26 cellular contexts compared by ENCODE assay signal in the genomic region with DNA sequence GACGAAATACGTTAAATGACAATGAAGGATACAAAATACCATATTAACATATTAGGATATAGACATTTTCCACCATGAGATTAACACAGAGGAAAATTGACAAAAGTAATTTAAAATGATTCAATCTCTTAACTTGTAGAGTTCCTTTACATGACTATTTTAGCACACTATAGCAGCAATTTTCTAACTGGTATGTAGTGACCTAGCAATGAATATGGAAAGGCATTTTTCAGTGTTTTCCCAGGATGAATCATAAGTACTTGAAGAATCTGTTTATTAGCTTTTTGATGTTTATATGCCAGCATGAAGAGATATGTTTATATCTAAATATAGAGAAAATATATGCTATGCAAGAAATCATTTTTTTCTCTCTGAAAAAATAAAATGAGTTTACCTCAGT.
"Had no signal": no experiment of that assay in that cellular context is flagged by ENCODE, and none has a peak within 500 bp of the region (broad histone marks: within the 10 kb centered on the region; RNA-seq: fewer than 3 reads in every experiment).

No MANE protein-coding gene starts in this region.

- DNase-seq: activated CD4-positive, alpha-beta memory T cell treated with anti-CD3 and anti-CD28 coated beads, Interleukin-2, amount 10 ng/mL, durations not matched to agents 7 days and 5 days; activated CD4-positive, alpha-beta T cell treated with anti-CD3 and anti-CD28 coated beads for 1 hour; activated CD4-positive, alpha-beta T cell treated with anti-CD3 and anti-CD28 coated beads for 4 hours; activated CD4-positive, alpha-beta T cell treated with anti-CD3 and anti-CD28 coated beads, Interleukin-2, amount 10 ng/mL, durations not matched to agents 7 days and 5 days; activated CD4-positive, alpha-beta T cell treated with anti-CD3 and anti-CD28 coated beads, Interleukin-2, amount 50 U/mL, for 4 hours; activated CD8-positive, alpha-beta memory T cell treated with anti-CD3 and anti-CD28 coated beads, Interleukin-2, amount 50 U/mL, for 48 hours; activated gamma-delta T cell; activated naive CD4-positive, alpha-beta T cell; activated naive CD4-positive, alpha-beta T cell treated with anti-CD3 and anti-CD28 coated beads, Interleukin-2, amount 50 U/mL, for 16 hours; activated T-cell treated with anti-CD3 and anti-CD28 coated beads for 4 hours; activated T-cell treated with anti-CD3 and anti-CD28 coated beads, Interleukin-2, amount 50 U/mL, for 24 hours; activated T-cell treated with anti-CD3 and anti-CD28 coated beads, Interleukin-2, amount 50 U/mL, for 72 hours; amniotic stem cell; anterior cingulate cortex; brain microvascular endothelial cell; dorsolateral prefrontal cortex; effector memory CD4-positive, alpha-beta T cell; endodermal cell; foreskin fibroblast; head of caudate nucleus; T-helper 2 cell had no signal

- H3K4me3 ChIP-seq: coronary artery, dorsolateral prefrontal cortex had no signal

- H3K27me3 ChIP-seq: brain microvascular endothelial cell had no signal

- FAIRE-seq: astrocyte, bronchial epithelial cell, frontal cortex had no signal

- ATAC-seq: activated T-cell treated with anti-CD3 and anti-CD28 coated beads, Interleukin-2, amount 50 U/mL, for 72 hours; esophagus mucosa had no signal

- H3K36me3 ChIP-seq: brain microvascular endothelial cell had no signal

- H3K27ac ChIP-seq: brain microvascular endothelial cell, coronary artery, dorsolateral prefrontal cortex had no signal
